In the genomic region with DNA sequence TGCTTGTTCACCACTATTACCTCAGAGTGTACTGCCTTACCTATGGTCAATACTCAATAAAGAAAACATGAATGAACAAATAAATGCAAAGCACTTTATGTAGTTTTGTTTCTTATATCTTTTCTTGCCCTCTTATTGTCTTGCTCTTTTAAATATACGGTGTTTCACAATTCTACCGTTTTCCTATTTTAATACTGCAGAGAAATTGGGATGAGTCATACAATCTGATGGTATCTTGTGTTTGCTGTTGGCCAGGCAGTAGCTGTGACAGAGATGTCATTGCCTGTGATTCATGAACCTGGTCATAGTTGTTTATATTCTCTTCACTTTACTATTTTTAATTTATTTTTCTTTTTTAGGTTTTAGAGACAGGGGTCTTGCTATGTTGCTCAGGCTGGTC, we compare ENCODE assay signal across 12 cellular contexts. TPM values are rescaled to one million over a fixed set of nuclear protein-coding genes. Genes with fewer than 3 reads are reported as not detected.
A peak's percentile ranks its signal among the peaks of the same experiment; 100 is the strongest.
DNase-seq lines count a peak whose midpoint lies in the region; ATAC-seq and TF ChIP-seq lines count a peak whose summit lies in the region.
"Had no signal": no experiment of that assay in that cellular context is flagged by ENCODE, and none has a peak within 500 bp of the region (broad histone marks: within the 10 kb centered on the region; RNA-seq: fewer than 3 reads in every experiment).

No MANE protein-coding gene starts in this region.

- no peaks in the 10 kb centered on the region for H3K9me3 ChIP-seq in effector memory CD4-positive, alpha-beta T cell (ENCODE audit: control insufficient read depth, low read length)

- intact Hi-C loops in left colon (cut with DNase I, micrococcal nuclease) = loop anchor here (10.0 kb wide), 3 partner anchors 83 to 263 kb away; no protein-coding TSS in a partner anchor

- TF ChIP-seq CTCF in NB4 (IDR thresholded peaks at IDR 0.05; ENCODE audit: low read depth, low read length) = no peak
- TF ChIP-seq CTCF in brain microvascular endothelial cell (IDR thresholded peaks at IDR 0.05; ENCODE audit: low read depth, low read length, missing control alignments) = no peak

- TF ChIP-seq POLR2A in NB4 (IDR thresholded peaks at IDR 0.05; ENCODE audit: extremely low read depth, insufficient read length) = no peak

- DNase-seq in Daoy (ENCODE audit: low read depth) (peak; percentile 29), NB4 (ENCODE audit: low read depth) (peak; percentile 16), brain microvascular endothelial cell (peak; percentile 44), left colon (no peak), DMS79 treated with DMSO at 0.1 percent for 48 hours (lab: John Stamatoyannopoulos, UW) (no peak)
- DNase-seq in activated T-cell treated with anti-CD3 and anti-CD28 coated beads, Interleukin-2, amount 50 U/mL, for 48 hours = no peak
- no peak for DNase-seq in effector memory CD4-positive, alpha-beta T cell
- DNase-seq: activated CD4-positive, alpha-beta T cell treated with anti-CD3 and anti-CD28 coated beads for 36 hours; heart right ventricle; Kasumi-1; SHP77 treated with DMSO at 0.1 percent for 48 hours had no signal

- ATAC-seq in left colon = peak; percentile 59
- no peak for ATAC-seq in GM18502 (IDR thresholded peaks at IDR 0.05; ENCODE audit: poor library complexity, unreplicated experiment)
- ATAC-seq: activated CD4-positive, alpha-beta T cell treated with anti-CD3 and anti-CD28 coated beads for 36 hours; heart right ventricle had no signal

- no peaks in the 10 kb centered on the region for H3K4me1 ChIP-seq in effector memory CD4-positive, alpha-beta T cell (ENCODE audit: control insufficient read depth, insufficient read depth, low read length, poor library complexity, severe bottlenecking)

- H3K27me3 ChIP-seq in brain microvascular endothelial cell (replicated peaks) = no peaks in the 10 kb centered on the region
- H3K27me3 ChIP-seq in effector memory CD4-positive, alpha-beta T cell (replicated peaks; ENCODE audit: control insufficient read depth, insufficient read depth, low read length, poor library complexity, severe bottlenecking) = no peaks in the 10 kb centered on the region
- H3K27me3 ChIP-seq: heart right ventricle had no signal

- in situ Hi-C loops in brain microvascular endothelial cell (cut with HindIII; ENCODE audit: low pct_ligation_motif_present, low sequenced_read_pairs) = loop anchor here (25.0 kb wide), 1 partner anchor 261 kb away; no protein-coding TSS in a partner anchor

- no peaks in the 10 kb centered on the region for H3K36me3 ChIP-seq in brain microvascular endothelial cell (replicated peaks)
- H3K36me3 ChIP-seq in effector memory CD4-positive, alpha-beta T cell (ENCODE audit: control insufficient read depth, insufficient read depth, low read length) = no peaks in the 10 kb centered on the region
- H3K36me3 ChIP-seq: heart right ventricle had no signal

- no peak overlapping the region for H3K4me3 ChIP-seq in NB4 (ENCODE audit: low read depth, low read length)
- H3K4me3 ChIP-seq in brain microvascular endothelial cell (ENCODE audit: low read depth, low read length) = no peak overlapping the region
- H3K4me3 ChIP-seq in effector memory CD4-positive, alpha-beta T cell (ENCODE audit: insufficient read depth, low read depth, low read length, poor library complexity, severe bottlenecking) = no peak overlapping the region
- H3K4me3 ChIP-seq: heart right ventricle had no signal

- no peak overlapping the region for H3K27ac ChIP-seq in brain microvascular endothelial cell
- H3K27ac ChIP-seq in effector memory CD4-positive, alpha-beta T cell (ENCODE audit: insufficient read depth, low read length, poor library complexity, severe bottlenecking) = no peak overlapping the region
- H3K27ac ChIP-seq: heart right ventricle had no signal

RNA-seq across cellular contexts. Expression of a gene that starts 48.3 kb away (rescaled TPM):
- 375 and 487 TPM in 2 replicates for total RNA-seq in Daoy (2014; rRNA removed; shearing (Covaris generic))
- total RNA-seq in left colon = 100 to 1,000 TPM in 1 of 2 donors, 10 to 100 TPM in 1; 85.0 to 104 TPM

RNA-seq across cellular contexts. Expression of a gene that starts 48.6 kb away (rescaled TPM):
- 228 and 245 TPM in 2 replicates for total RNA-seq in Daoy (2014; rRNA removed; shearing (Covaris generic))
- 10 to 100 TPM; 56.7 to 72.2 TPM for total RNA-seq in left colon

Comparison
In these comparisons a context has a peak if more than half of its experiments do, and no peak if none do; other contexts are left out.
1. DNase-seq: peak in Daoy (single experiment), NB4 (single experiment) and brain microvascular endothelial cell (single experiment); none in left colon (0 of 2), DMS79 treated with DMSO at 0.1 percent for 48 hours (single experiment), activated T-cell treated with anti-CD3 and anti-CD28 coated beads, Interleukin-2, amount 50 U/mL, for 48 hours (0 of 2) and effector memory CD4-positive, alpha-beta T cell (0 of 3).